8 cellular contexts compared by ENCODE assay signal in genomic region chr6:70566751-70567382, GRCh38. TPM values are rescaled to one million over a fixed set of nuclear protein-coding genes. Genes with fewer than 3 reads are reported as not detected.
DNase-seq lines count a peak whose midpoint lies in the region; ATAC-seq and TF ChIP-seq lines count a peak whose summit lies in the region.

SDHAF4 (plus strand) TSS chr6:70566930; CDS start chr6:70566941, 11 bp downstream.

- peak within 1 kb of the TSS; percentile 79 to 96 (median 82) for H3K27ac Mint-ChIP-seq in naive B cell
- H3K27ac Mint-ChIP-seq in stimulated activated effector memory CD8-positive, alpha-beta T cell treated with anti-CD3 and anti-CD28 coated beads, Interleukin-12 subunit alpha, Interleukin-12 subunit beta, amount 100 ng/mL, for 72 hours = peak within 1 kb of the TSS; percentile 75

- no peaks in the 10 kb centered on the region for H4K20me1 ChIP-seq in DOHH2 (ENCODE audit: control insufficient read depth, insufficient read depth, low read depth, low read length)

- peak within 1 kb of the TSS; percentile 80 to 94 (median 91) for H3K4me3 Mint-ChIP-seq in naive B cell
- peak within 1 kb of the TSS; percentile 77 for H3K4me3 Mint-ChIP-seq in stimulated activated effector memory CD8-positive, alpha-beta T cell treated with anti-CD3 and anti-CD28 coated beads, Interleukin-12 subunit alpha, Interleukin-12 subunit beta, amount 100 ng/mL, for 72 hours

- H3K4me1 ChIP-seq in DOHH2 (ENCODE audit: control insufficient read depth, low read length) = peaks cover 10% of the 10 kb centered on the region
- H3K4me1 ChIP-seq in Peyer's patch = peaks cover 0 to 5% (median 0%) of the 10 kb centered on the region in 4 donors

- no peaks in the 10 kb centered on the region for H3K36me3 Mint-ChIP-seq in naive B cell
- no peaks in the 10 kb centered on the region for H3K36me3 Mint-ChIP-seq in stimulated activated effector memory CD8-positive, alpha-beta T cell treated with anti-CD3 and anti-CD28 coated beads, Interleukin-12 subunit alpha, Interleukin-12 subunit beta, amount 100 ng/mL, for 72 hours

- peak; percentile 89 to 96 (median 94) for DNase-seq in Peyer's patch
- DNase-seq in activated T-helper 1 cell treated with Interleukin-2 at 50 U/mL for 16 hours (ENCODE audit: low read depth) = peak; percentile 90
- peak; percentile 84 for DNase-seq in fibroblast of gingiva (ENCODE audit: low read depth)
- peak; percentile 95 for DNase-seq in naive B cell
- peak; percentile 90 to 95 for DNase-seq in stimulated activated effector memory CD8-positive, alpha-beta T cell treated with anti-CD3 and anti-CD28 coated beads, Interleukin-12 subunit alpha, Interleukin-12 subunit beta, amount 100 ng/mL, for 72 hours (ENCODE audit: low spot score in 2 of 2)

- TF ChIP-seq POLR2A in Peyer's patch (IDR thresholded peaks at IDR 0.05) = peak; percentile 45 to 65

- peak within 1 kb of the TSS; percentile 48 for H3K27ac ChIP-seq in DOHH2 (ENCODE audit: low read depth, low read length)
- peak within 1 kb of the TSS; percentile 85 for H3K27ac ChIP-seq in KOPT-K1 (ENCODE audit: low read depth, low read length, poor library complexity, severe bottlenecking)
- H3K27ac ChIP-seq in Peyer's patch = peak within 1 kb of the TSS; percentile 82 to 89 (median 86)

- H3K36me3 ChIP-seq in DOHH2 (ENCODE audit: control insufficient read depth, low read length) (peaks cover 11% of the 10 kb centered on the region), KOPT-K1 (ENCODE audit: insufficient read depth, low read length) (peaks cover 6% of the 10 kb centered on the region; the same call in 1 of the 2 replicates), Peyer's patch (no peaks in the 10 kb centered on the region)

- TF ChIP-seq CTCF in DOHH2 (IDR thresholded peaks at IDR 0.05; ENCODE audit: low read depth, low read length, poor library complexity, severe bottlenecking) (peak; percentile 18), Peyer's patch (IDR thresholded peaks at IDR 0.05) (peak in 2 of 6 experiments; percentile 23 to 24)

- H3K4me2 ChIP-seq in DOHH2 (ENCODE audit: low read length) = peak within 1 kb of the TSS; percentile 93

- ATAC-seq in GM21825 (IDR thresholded peaks at IDR 0.05; ENCODE audit: unreplicated experiment) (peak; percentile 99), naive B cell (ENCODE audit: low read depth in 2 of 2) (peak; percentile 98 to 99)
- ATAC-seq in stimulated activated effector memory CD8-positive, alpha-beta T cell treated with anti-CD3 and anti-CD28 coated beads, Interleukin-12 subunit alpha, Interleukin-12 subunit beta, amount 100 ng/mL, for 72 hours = peak; percentile 98

- H3K9me3 ChIP-seq in DOHH2 (ENCODE audit: control insufficient read depth, insufficient read depth, low read length) (no peaks in the 10 kb centered on the region), KOPT-K1 (ENCODE audit: insufficient read depth, low read length, poor library complexity, severe bottlenecking) (no peaks in the 10 kb centered on the region), Peyer's patch (no peaks in the 10 kb centered on the region)

- no peaks in the 10 kb centered on the region for H3F3A ChIP-seq in DOHH2 (ENCODE audit: control insufficient read depth, insufficient read depth)

- peaks cover 20% of the 10 kb centered on the region for H3K79me2 ChIP-seq in DOHH2 (ENCODE audit: control insufficient read depth, low read length)

- H3K4me3 ChIP-seq in DOHH2 (ENCODE audit: low read length) = peak within 1 kb of the TSS; percentile 85
- peak within 1 kb of the TSS; percentile 73 to 95 (median 88) for H3K4me3 ChIP-seq in Peyer's patch

- H3K4me1 Mint-ChIP-seq in naive B cell = peaks cover 3 to 11% (median 8%) of the 10 kb centered on the region in 3 donors
- H3K4me1 Mint-ChIP-seq in stimulated activated effector memory CD8-positive, alpha-beta T cell treated with anti-CD3 and anti-CD28 coated beads, Interleukin-12 subunit alpha, Interleukin-12 subunit beta, amount 100 ng/mL, for 72 hours = peaks cover 6% of the 10 kb centered on the region

- H3K9me3 Mint-ChIP-seq in naive B cell = no peaks in the 10 kb centered on the region
- no peaks in the 10 kb centered on the region for H3K9me3 Mint-ChIP-seq in stimulated activated effector memory CD8-positive, alpha-beta T cell treated with anti-CD3 and anti-CD28 coated beads, Interleukin-12 subunit alpha, Interleukin-12 subunit beta, amount 100 ng/mL, for 72 hours

- H3K27me3 ChIP-seq in DOHH2 (ENCODE audit: control insufficient read depth, low read length) (no peaks in the 10 kb centered on the region), Peyer's patch (no peaks in the 10 kb centered on the region)

- H3K9me2 ChIP-seq in DOHH2 (replicated peaks; ENCODE audit: control insufficient read depth, low read length) = no peaks in the 10 kb centered on the region

- H3K27me3 Mint-ChIP-seq in naive B cell = no peaks in the 10 kb centered on the region

RNA-seq across cellular contexts. Expression of gene SDHAF4, which starts in this region (rescaled TPM):
- total RNA-seq in Peyer's patch = 10 to 100 TPM in 1 of 4 donors, 1 to 10 TPM in 3; 4.1 to 19.1 (median 7.5) TPM
- polyA plus RNA-seq in naive B cell (ENCODE audit: low read depth in 6 of 6) = 1 to 10 TPM; 4.7 to 8.6 (median 7.6) TPM

Comparison
In these comparisons a context has a peak if more than half of its experiments do, and no peak if none do; other contexts are left out.
1. Peak in every context shown above with its lines: DNase-seq, ATAC-seq, H3K4me3 ChIP-seq and H3K27ac ChIP-seq.